8 cellular contexts compared by ENCODE assay signal in genomic region chr17:10149573-10150399, GRCh38. TPM values are rescaled to one million over a fixed set of nuclear protein-coding genes. Genes with fewer than 3 reads are reported as not detected.
DNase-seq lines count a peak whose midpoint lies in the region; ATAC-seq and TF ChIP-seq lines count a peak whose summit lies in the region.

No MANE protein-coding gene starts in this region.

- dilution Hi-C loops in mammary epithelial cell (cut with HindIII; ENCODE audit: low sequenced_read_pairs) = loop anchor here (5.0 kb wide), 1 partner anchor 82 kb away; no protein-coding TSS in a partner anchor

- peaks cover 37 to 73% of the 10 kb centered on the region in 2 donors for H3K4me1 Mint-ChIP-seq in stimulated activated naive B cell treated with anti-CD40 and anti-IgM and Interleukin-4, amounts not matched to agents 10 μg/mL and 1 μg/mL and 100 μg/mL, for 72 hours

- peak; percentile 93 for DNase-seq in Jurkat, Clone E6-1 (ENCODE audit: low read depth, low spot score)
- DNase-seq in mammary epithelial cell (peak; percentile 16), HCEC 1CT (no peak), putamen (ENCODE audit: low spot score) (no peak)
- peak; percentile 69 for DNase-seq in stimulated activated naive B cell treated with anti-CD40 and anti-IgM and Interleukin-4, amounts not matched to agents 10 μg/mL and 1 μg/mL and 100 μg/mL, for 72 hours

- no peaks in the 10 kb centered on the region for H4K20me1 ChIP-seq in mammary epithelial cell (ENCODE audit: insufficient read depth, low read length)

- peaks cover 3 to 4% of the 10 kb centered on the region in 2 donors for H3K9me3 Mint-ChIP-seq in stimulated activated naive B cell treated with anti-CD40 and anti-IgM and Interleukin-4, amounts not matched to agents 10 μg/mL and 1 μg/mL and 100 μg/mL, for 72 hours

- H3K27me3 Mint-ChIP-seq in stimulated activated naive B cell treated with anti-CD40 and anti-IgM and Interleukin-4, amounts not matched to agents 10 μg/mL and 1 μg/mL and 100 μg/mL, for 72 hours = no peaks in the 10 kb centered on the region

- H3K27ac Mint-ChIP-seq in stimulated activated naive B cell treated with anti-CD40 and anti-IgM and Interleukin-4, amounts not matched to agents 10 μg/mL and 1 μg/mL and 100 μg/mL, for 72 hours = peak overlapping the region; percentile 84

- H3K4me3 Mint-ChIP-seq in stimulated activated naive B cell treated with anti-CD40 and anti-IgM and Interleukin-4, amounts not matched to agents 10 μg/mL and 1 μg/mL and 100 μg/mL, for 72 hours = peak overlapping the region; percentile 49 to 57

- no TSS peak for BruUV-seq in mammary epithelial cell (replicated peaks; lab: Mats Ljungman, UMichigan)

- intact Hi-C loops in mammary epithelial cell (cut with micrococcal nuclease) = no loop called here

- H3K36me3 ChIP-seq in ACC112 (ENCODE audit: insufficient read depth, low read length) = no peaks in the 10 kb centered on the region
- H3K36me3 ChIP-seq in mammary epithelial cell (ENCODE audit: insufficient read depth, low read length) = no peaks in the 10 kb centered on the region

- peak overlapping the region; percentile 6 for H3K4me2 ChIP-seq in mammary epithelial cell (ENCODE audit: insufficient read depth, low read depth, low read length)

- CTCF ChIA-PET in mammary epithelial cell (lab: Charles Lee; ENCODE audit: low non-redundant PET) = no interaction called here

- no peak overlapping the region for H3K9ac ChIP-seq in mammary epithelial cell (ENCODE audit: insufficient read depth, low read length)

- H3K4me3 ChIP-seq in ACC112 (ENCODE audit: low read depth, low read length) (no peak overlapping the region), mammary epithelial cell (replicated peaks in 1 of 3; ENCODE audit: insufficient read depth in 1 of 3, low read depth in 2 of 3, low read length in 3 of 3) (no peak overlapping the region)
- H3K4me3 ChIP-seq in Jurkat, Clone E6-1 (ENCODE audit: low read length) = peak overlapping the region; percentile 21

- TF ChIP-seq CTCF in mammary epithelial cell (conservative IDR thresholded peaks at IDR 0.05 in 1 of 2, IDR thresholded peaks at IDR 0.05 in 1 of 2; ENCODE audit: extremely low read depth in 1 of 2, insufficient read depth in 1 of 2, low read depth in 1 of 2, low read length in 2 of 2) = no peak

- H3K27me3 ChIP-seq in ACC112 (ENCODE audit: insufficient read depth, low read length) (peaks cover 11% of the 10 kb centered on the region; the same call in 1 of the 2 replicates), mammary epithelial cell (ENCODE audit: insufficient read depth, low read length) (no peaks in the 10 kb centered on the region)

- H3K27ac ChIP-seq in ACC112 (ENCODE audit: low read depth, low read length) (0 out of 2 replicates have a peak overlapping the region, but pooled peaks have one; percentile 13), mammary epithelial cell (ENCODE audit: insufficient read depth, low read depth, low read length) (no peak overlapping the region)

- peaks cover 5% of the 10 kb centered on the region for H3K4me1 ChIP-seq in ACC112 (ENCODE audit: control insufficient read depth, insufficient read depth, low read length, unreplicated experiment)
- no peaks in the 10 kb centered on the region for H3K4me1 ChIP-seq in mammary epithelial cell (ENCODE audit: insufficient read depth, low read length)

- in situ Hi-C loops in mammary epithelial cell (cut with MboI; ENCODE audit: low sequenced_read_pairs in 2 of 2) = no loop called here

- no peak overlapping the region for H2AFZ ChIP-seq in ACC112 (ENCODE audit: low read length, unreplicated experiment)
- H2AFZ ChIP-seq in mammary epithelial cell (ENCODE audit: low read depth, low read length) = no peak overlapping the region

- peaks cover 4 to 5% of the 10 kb centered on the region in 2 donors for H3K36me3 Mint-ChIP-seq in stimulated activated naive B cell treated with anti-CD40 and anti-IgM and Interleukin-4, amounts not matched to agents 10 μg/mL and 1 μg/mL and 100 μg/mL, for 72 hours

- 51% methylated on average over 8 of the region's 8 CpGs for WGBS in mammary epithelial cell (ENCODE audit: low coverage, missing lambda C conversion rate)

- H3K9me3 ChIP-seq in mammary epithelial cell (replicated peaks; ENCODE audit: insufficient read depth, low read length) = peaks cover 8% of the 10 kb centered on the region

- no peaks in the 10 kb centered on the region for H3K79me2 ChIP-seq in ACC112 (ENCODE audit: control insufficient read depth, insufficient read depth, low read length, unreplicated experiment)
- H3K79me2 ChIP-seq in mammary epithelial cell (ENCODE audit: insufficient read depth, low read length) = no peaks in the 10 kb centered on the region

- ATAC-seq in GM18907 (IDR thresholded peaks at IDR 0.05; ENCODE audit: unreplicated experiment) (peak; percentile 82), GM21717 (IDR thresholded peaks at IDR 0.05; ENCODE audit: unreplicated experiment) (no peak)
- ATAC-seq in stimulated activated naive B cell treated with anti-CD40 and anti-IgM and Interleukin-4, amounts not matched to agents 10 μg/mL and 1 μg/mL and 100 μg/mL, for 72 hours (replicated peaks) = peak; percentile 68 to 74

RNA-seq across cellular contexts. Expression of gene GAS7, which starts 48.6 kb away (rescaled TPM):
- 27.5 TPM for polyA plus RNA-seq in Jurkat, Clone E6-1 (2012; ENCODE audit: insufficient read depth, insufficient read length)
- total RNA-seq in mammary epithelial cell = under 1 TPM in 1 of 2 donors, not detected in 1; 0.50 TPM
- polyA plus RNA-seq in mammary epithelial cell = 0.16 TPM
- not detected for polyA minus RNA-seq in mammary epithelial cell

Comparison
In these comparisons a context has a peak if more than half of its experiments do, and no peak if none do; other contexts are left out.
1. DNase-seq: peak in Jurkat, Clone E6-1 (single experiment), mammary epithelial cell (single experiment) and stimulated activated naive B cell treated with anti-CD40 and anti-IgM and Interleukin-4, amounts not matched to agents 10 μg/mL and 1 μg/mL and 100 μg/mL, for 72 hours (single experiment); none in HCEC 1CT (single experiment) and putamen (single experiment).